In the genomic region with DNA sequence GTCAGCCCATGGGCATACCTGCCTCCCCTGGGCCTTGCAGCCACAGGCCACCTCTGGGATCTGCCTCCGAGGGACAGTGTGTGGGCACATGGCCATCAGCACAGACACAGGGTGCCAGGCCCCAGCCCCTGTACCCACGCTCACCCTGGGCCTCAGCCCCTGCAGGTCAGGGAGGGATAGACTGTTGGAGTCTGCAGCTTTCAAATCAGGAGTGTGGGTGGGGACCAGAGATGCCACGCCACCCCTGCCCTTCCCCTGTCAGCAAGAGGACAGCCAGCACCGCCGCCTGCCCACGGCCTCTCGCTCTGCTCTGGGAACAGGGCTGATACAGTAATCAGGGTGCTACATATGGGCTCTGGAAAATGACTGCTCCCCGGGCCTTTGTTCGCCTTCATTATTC, we compare ENCODE assay signal across 27 cellular contexts.
"Had no signal": no experiment of that assay in that cellular context is flagged by ENCODE, and none has a peak within 500 bp of the region (broad histone marks: within the 10 kb centered on the region; RNA-seq: fewer than 3 reads in every experiment).

No MANE protein-coding gene starts in this region.

- H3K27me3 ChIP-seq: adrenal gland, body of pancreas, colonic mucosa, left lung, neutrophil had no signal

- H3K27ac Mint-ChIP-seq: activated B cell treated with CpG ODN at 0.5 μM for 24 hours; activated CD8-positive, alpha-beta memory T cell treated with anti-CD3 and anti-CD28 coated beads, Interleukin-2, amount 10 ng/mL, durations not matched to agents 7 days and 5 days; activated CD8-positive, alpha-beta T cell treated with anti-CD3 and anti-CD28 coated beads, Interleukin-2, amount 10 ng/mL, durations not matched to agents 7 days and 5 days; activated naive CD8-positive, alpha-beta T cell; activated T-helper 2 cell treated with anti-CD3 and anti-CD28 coated beads, Interferon-gamma antibody, Interleukin-2, Interleukin-4, amounts not matched to agents 10 μg/mL and 5 μg/mL and 100 μg/mL, durations not matched to agents 14 hours and 24 hours and 36 hours; natural killer cell treated with Interleukin-12 subunit alpha and Interleukin-12 subunit beta and Interleukin-15 and Interleukin-18, amount 100 ng/mL, for 72 hours; stimulated activated effector memory CD8-positive, alpha-beta T cell treated with anti-CD3 and anti-CD28 coated beads, Interleukin-12 subunit alpha, Interleukin-12 subunit beta, amount 100 ng/mL, for 72 hours; stimulated activated naive CD8-positive, alpha-beta T cell treated with anti-CD3 and anti-CD28 coated beads, Interleukin-15, Interleukin-2, amounts not matched to agents 100 ng/mL and 50 ng/mL, for 24 hours; T-helper 1 cell treated with Interleukin-12 subunit alpha and Interleukin-12 subunit beta and Interleukin-4 antibody, amounts not matched to agents 30 μg/mL and 1 μg/mL, for 36 hours had no signal

- H3K36me3 Mint-ChIP-seq: activated CD8-positive, alpha-beta memory T cell treated with anti-CD3 and anti-CD28 coated beads, Interleukin-2, amount 10 ng/mL, durations not matched to agents 7 days and 5 days; activated naive CD8-positive, alpha-beta T cell; natural killer cell treated with Interleukin-12 subunit alpha and Interleukin-12 subunit beta and Interleukin-15 and Interleukin-18, amount 100 ng/mL, for 72 hours had no signal

- H3K9me3 ChIP-seq: adrenal gland, body of pancreas, colonic mucosa, left lung, mucosa of descending colon, neutrophil, thoracic aorta had no signal

- H3K4me1 Mint-ChIP-seq: activated B cell treated with CpG ODN at 0.5 μM for 24 hours; activated CD8-positive, alpha-beta memory T cell treated with anti-CD3 and anti-CD28 coated beads, Interleukin-2, amount 10 ng/mL, durations not matched to agents 7 days and 5 days had no signal

- DNase-seq: activated B cell treated with CpG ODN at 0.5 μM for 24 hours; activated CD8-positive, alpha-beta memory T cell treated with anti-CD3 and anti-CD28 coated beads, Interleukin-2, amount 10 ng/mL, durations not matched to agents 7 days and 5 days; activated CD8-positive, alpha-beta T cell treated with anti-CD3 and anti-CD28 coated beads, Interleukin-2, amount 10 ng/mL, durations not matched to agents 7 days and 5 days; activated T-cell treated with anti-CD3 and anti-CD28 coated beads, Interleukin-2, amount 50 U/mL, for 48 hours; aorta; body of pancreas; cerebellar nuclear complex; colonic mucosa; effector CD8-positive, alpha-beta T cell; head of caudate nucleus; kidney glomerular epithelial cell; mucosa of descending colon; stimulated activated CD4-positive, alpha-beta T cell treated with anti-CD3 and anti-CD28 coated beads, Interleukin-4, amount 100 ng/mL, for 24 hours; SW 1271; T-helper 9 cell; trophoblast cell had no signal

- ATAC-seq: activated CD8-positive, alpha-beta memory T cell treated with anti-CD3 and anti-CD28 coated beads, Interleukin-2, amount 10 ng/mL, durations not matched to agents 7 days and 5 days; activated CD8-positive, alpha-beta T cell treated with anti-CD3 and anti-CD28 coated beads, Interleukin-2, amount 10 ng/mL, durations not matched to agents 7 days and 5 days; left lung; mucosa of descending colon; natural killer cell treated with Interleukin-12 subunit alpha and Interleukin-12 subunit beta and Interleukin-15 and Interleukin-18, amount 100 ng/mL, for 72 hours; stimulated activated effector memory CD8-positive, alpha-beta T cell treated with anti-CD3 and anti-CD28 coated beads, Interleukin-12 subunit alpha, Interleukin-12 subunit beta, amount 100 ng/mL, for 72 hours had no signal

- H3K4me3 Mint-ChIP-seq: activated B cell treated with CpG ODN at 0.5 μM for 24 hours; activated CD8-positive, alpha-beta memory T cell treated with anti-CD3 and anti-CD28 coated beads, Interleukin-2, amount 10 ng/mL, durations not matched to agents 7 days and 5 days; activated CD8-positive, alpha-beta T cell treated with anti-CD3 and anti-CD28 coated beads, Interleukin-2, amount 10 ng/mL, durations not matched to agents 7 days and 5 days; activated naive CD8-positive, alpha-beta T cell; natural killer cell treated with Interleukin-12 subunit alpha and Interleukin-12 subunit beta and Interleukin-15 and Interleukin-18, amount 100 ng/mL, for 72 hours; stimulated activated effector memory CD8-positive, alpha-beta T cell treated with anti-CD3 and anti-CD28 coated beads, Interleukin-12 subunit alpha, Interleukin-12 subunit beta, amount 100 ng/mL, for 72 hours; stimulated activated naive CD8-positive, alpha-beta T cell treated with anti-CD3 and anti-CD28 coated beads, Interleukin-15, Interleukin-2, amounts not matched to agents 100 ng/mL and 50 ng/mL, for 24 hours; T-helper 1 cell treated with Interleukin-12 subunit alpha and Interleukin-12 subunit beta and Interleukin-4 antibody, amounts not matched to agents 30 μg/mL and 1 μg/mL, for 36 hours had no signal

- H3K4me3 ChIP-seq: adrenal gland, body of pancreas, colonic mucosa, left lung, mucosa of descending colon, skin epidermis, thoracic aorta had no signal

- H3K36me3 ChIP-seq: adrenal gland, colonic mucosa, left lung, neutrophil, thoracic aorta had no signal

- H3K9me3 Mint-ChIP-seq: activated B cell treated with CpG ODN at 0.5 μM for 24 hours; activated T-helper 2 cell treated with anti-CD3 and anti-CD28 coated beads, Interferon-gamma antibody, Interleukin-2, Interleukin-4, amounts not matched to agents 10 μg/mL and 5 μg/mL and 100 μg/mL, durations not matched to agents 14 hours and 24 hours and 36 hours; natural killer cell treated with Interleukin-12 subunit alpha and Interleukin-12 subunit beta and Interleukin-15 and Interleukin-18, amount 100 ng/mL, for 72 hours; stimulated activated effector memory CD8-positive, alpha-beta T cell treated with anti-CD3 and anti-CD28 coated beads, Interleukin-12 subunit alpha, Interleukin-12 subunit beta, amount 100 ng/mL, for 72 hours; stimulated activated naive CD8-positive, alpha-beta T cell treated with anti-CD3 and anti-CD28 coated beads, Interleukin-15, Interleukin-2, amounts not matched to agents 100 ng/mL and 50 ng/mL, for 24 hours; T-helper 1 cell treated with Interleukin-12 subunit alpha and Interleukin-12 subunit beta and Interleukin-4 antibody, amounts not matched to agents 30 μg/mL and 1 μg/mL, for 36 hours had no signal

- H3K27ac ChIP-seq: colonic mucosa, left lung, neutrophil, skin epidermis, thoracic aorta had no signal

- H3K4me1 ChIP-seq: colonic mucosa, left lung had no signal

- H3K27me3 Mint-ChIP-seq: activated B cell treated with CpG ODN at 0.5 μM for 24 hours; activated CD8-positive, alpha-beta memory T cell treated with anti-CD3 and anti-CD28 coated beads, Interleukin-2, amount 10 ng/mL, durations not matched to agents 7 days and 5 days; activated naive CD8-positive, alpha-beta T cell; natural killer cell treated with Interleukin-12 subunit alpha and Interleukin-12 subunit beta and Interleukin-15 and Interleukin-18, amount 100 ng/mL, for 72 hours; stimulated activated naive CD8-positive, alpha-beta T cell treated with anti-CD3 and anti-CD28 coated beads, Interleukin-15, Interleukin-2, amounts not matched to agents 100 ng/mL and 50 ng/mL, for 24 hours had no signal
